1 cellular context compared by ENCODE assay signal in genomic region chr12:12546314-12546772, GRCh38.
TF ChIP-seq lines count a peak whose summit lies in the region.

No MANE protein-coding gene starts in this region.

TF ChIP-seq in HepG2, 621 proteins besides CTCF, POLR2A, EP300 and RAD21 (continued from another document and continues in another):
- TF ChIP-seq ZNF770 (CRISPR knock-in tag; IDR thresholded peaks at IDR 0.05) (no peak), ZNF362 (CRISPR knock-in tag; IDR thresholded peaks at IDR 0.05; ENCODE audit: borderline replicate concordance) (peak; percentile 58; the same call in 1 of the 2 replicates), FOXK2 (IDR thresholded peaks at IDR 0.05) (peak; percentile 93), ZBTB39 (CRISPR knock-in tag; IDR thresholded peaks at IDR 0.05) (no peak), ZNF343 (CRISPR knock-in tag; IDR thresholded peaks at IDR 0.05) (no peak), ZNF580 (CRISPR knock-in tag; IDR thresholded peaks at IDR 0.05; ENCODE audit: borderline replicate concordance, low read depth) (peak; percentile 58; the same call in 1 of the 2 replicates), GLMP (CRISPR knock-in tag; IDR thresholded peaks at IDR 0.05; ENCODE audit: borderline replicate concordance) (no peak), ZNF496 (CRISPR knock-in tag; IDR thresholded peaks at IDR 0.05; ENCODE audit: insufficient replicate concordance) (no peak), GMEB2 (CRISPR knock-in tag; IDR thresholded peaks at IDR 0.05; ENCODE audit: low read depth) (no peak), ZNF512 (CRISPR knock-in tag; IDR thresholded peaks at IDR 0.05) (no peak), SP140L (CRISPR knock-in tag; IDR thresholded peaks at IDR 0.05; ENCODE audit: borderline replicate concordance) (no peak), RFX3 (CRISPR knock-in tag; IDR thresholded peaks at IDR 0.05) (no peak), KLF15 (CRISPR knock-in tag; IDR thresholded peaks at IDR 0.05; ENCODE audit: borderline replicate concordance) (no peak), PHF8 (CRISPR knock-in tag; IDR thresholded peaks at IDR 0.05) (no peak), ZBTB3 (CRISPR knock-in tag; IDR thresholded peaks at IDR 0.05; ENCODE audit: borderline replicate concordance, low read depth) (no peak), PAX8 (CRISPR knock-in tag; IDR thresholded peaks at IDR 0.05; ENCODE audit: borderline replicate concordance) (no peak), MEIS1 (CRISPR knock-in tag; IDR thresholded peaks at IDR 0.05; ENCODE audit: borderline replicate concordance) (peak; percentile 58; the same call in 1 of the 2 replicates), EEA1 (CRISPR knock-in tag; IDR thresholded peaks at IDR 0.05; ENCODE audit: borderline replicate concordance) (no peak), ZNF468 (CRISPR knock-in tag; IDR thresholded peaks at IDR 0.05) (no peak), KDM3A (CRISPR knock-in tag; IDR thresholded peaks at IDR 0.05; ENCODE audit: low read depth) (no peak), HNF4A (CRISPR knock-in tag; IDR thresholded peaks at IDR 0.05) (peak; percentile 71), KAT8 (CRISPR knock-in tag; IDR thresholded peaks at IDR 0.05) (peak; percentile 49; the same call in 1 of the 2 replicates), POLR2AphosphoS5 (IDR thresholded peaks at IDR 0.05; ENCODE audit: low read depth, low read length) (peak; percentile 34; the same call in 1 of the 2 replicates), POGZ (CRISPR knock-in tag; IDR thresholded peaks at IDR 0.05) (peak; percentile 79), ZNF557 (CRISPR knock-in tag; IDR thresholded peaks at IDR 0.05) (no peak; the same call in 1 of the 2 replicates), HINFP (CRISPR knock-in tag; IDR thresholded peaks at IDR 0.05; ENCODE audit: low read depth) (no peak), SATB2 (CRISPR knock-in tag; IDR thresholded peaks at IDR 0.05) (0 out of 2 replicates have a peak, but pooled peaks have one; percentile 46), ZNF431 (CRISPR knock-in tag; IDR thresholded peaks at IDR 0.05; ENCODE audit: borderline replicate concordance, low read depth) (no peak), TRIM24 (CRISPR knock-in tag; IDR thresholded peaks at IDR 0.05) (no peak), HDAC2 (CRISPR knock-in tag; IDR thresholded peaks at IDR 0.05) (peak; percentile 95), TFDP2 (CRISPR knock-in tag; IDR thresholded peaks at IDR 0.05) (no peak), MIXL1 (CRISPR knock-in tag; IDR thresholded peaks at IDR 0.05) (peak; percentile 92; the same call in 1 of the 2 replicates), GABPA (IDR thresholded peaks at IDR 0.05; ENCODE audit: low read depth, low read length) (no peak), GABPA (CRISPR knock-in tag; IDR thresholded peaks at IDR 0.05; ENCODE audit: low read depth) (peak; percentile 17; the same call in 1 of the 2 replicates), MNT (IDR thresholded peaks at IDR 0.05) (peak; percentile 48; the same call in 1 of the 2 replicates), ERF (CRISPR knock-in tag; IDR thresholded peaks at IDR 0.05) (peak; percentile 90), CHCHD3 (CRISPR knock-in tag; IDR thresholded peaks at IDR 0.05) (no peak), CERS6 (CRISPR knock-in tag; IDR thresholded peaks at IDR 0.05) (no peak), ZNF484 (CRISPR knock-in tag; IDR thresholded peaks at IDR 0.05; ENCODE audit: borderline replicate concordance, low read depth) (no peak), ZNF75D (CRISPR knock-in tag; IDR thresholded peaks at IDR 0.05; ENCODE audit: borderline replicate concordance) (no peak), ZNF850 (CRISPR knock-in tag; conservative IDR thresholded peaks at IDR 0.05) (no peak), JUNB (CRISPR knock-in tag; IDR thresholded peaks at IDR 0.05; ENCODE audit: borderline replicate concordance) (peak; percentile 85; the same call in 1 of the 2 replicates), SMAD9 (CRISPR knock-in tag; IDR thresholded peaks at IDR 0.05) (no peak), ZNF7 (CRISPR knock-in tag; IDR thresholded peaks at IDR 0.05) (peak; percentile 98), EHMT2 (IDR thresholded peaks at IDR 0.05; ENCODE audit: borderline replicate concordance, low read depth, low read length) (no peak), EED (CRISPR knock-in tag; IDR thresholded peaks at IDR 0.05) (no peak), TARDBP (CRISPR knock-in tag; IDR thresholded peaks at IDR 0.05) (peak; percentile 89), ZNF18 (CRISPR knock-in tag; IDR thresholded peaks at IDR 0.05; ENCODE audit: insufficient replicate concordance) (no peak), RNF2 (conservative IDR thresholded peaks at IDR 0.05; ENCODE audit: low read depth) (no peak), NR2F6 (IDR thresholded peaks at IDR 0.05) (peak; percentile 72), NR2F6 (CRISPR knock-in tag; IDR thresholded peaks at IDR 0.05) (peak; percentile 82), ARHGAP35 (CRISPR knock-in tag; IDR thresholded peaks at IDR 0.05; ENCODE audit: borderline replicate concordance) (no peak)
